Comparison of ENCODE assay signal across 14 cellular contexts in the genomic region with DNA sequence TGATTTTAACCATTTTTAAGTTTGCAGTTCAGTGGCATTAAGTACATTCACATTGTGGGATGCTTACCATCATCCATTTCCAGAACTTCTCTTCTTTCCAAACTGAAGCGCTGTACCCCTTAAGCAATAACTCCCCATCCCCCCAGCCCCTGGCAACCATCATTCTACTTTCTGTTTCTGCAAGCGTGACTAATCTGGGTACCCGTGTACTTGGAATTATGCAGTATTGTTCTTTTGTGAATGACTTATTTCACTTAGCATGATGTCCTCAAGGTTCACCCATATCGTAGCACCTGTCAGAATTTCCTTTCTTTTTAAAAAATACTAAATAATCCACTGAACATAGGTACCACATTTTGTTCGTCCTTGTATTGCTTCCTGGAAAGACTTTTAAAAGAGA. TPM values are rescaled to one million over a fixed set of nuclear protein-coding genes. Genes with fewer than 3 reads are reported as not detected.
DNase-seq lines count a peak whose midpoint lies in the region; ATAC-seq and TF ChIP-seq lines count a peak whose summit lies in the region.
"Had no signal": no experiment of that assay in that cellular context is flagged by ENCODE, and none has a peak within 500 bp of the region (broad histone marks: within the 10 kb centered on the region; RNA-seq: fewer than 3 reads in every experiment).

No MANE protein-coding gene starts in this region.

- H3K4me3 Mint-ChIP-seq in activated CD4-positive, alpha-beta T cell treated with anti-CD3 and anti-CD28 coated beads for 36 hours, result peak overlapping the region; percentile 52
- H3K4me3 Mint-ChIP-seq in WTC11, result no peak overlapping the region; the same call in 1 of the 2 replicates
- peak overlapping the region; percentile 58 for H3K4me3 Mint-ChIP-seq in activated naive CD8-positive, alpha-beta T cell treated with anti-CD3 and anti-CD28 coated beads, Interleukin-2, amount 50 U/mL, for 24 hours

- H3K27ac Mint-ChIP-seq in activated CD4-positive, alpha-beta T cell treated with anti-CD3 and anti-CD28 coated beads for 36 hours, result peak overlapping the region; percentile 67
- peak overlapping the region; percentile 49; the same call in 1 of the 2 replicates for H3K27ac Mint-ChIP-seq in WTC11
- H3K27ac Mint-ChIP-seq in activated naive CD8-positive, alpha-beta T cell treated with anti-CD3 and anti-CD28 coated beads, Interleukin-2, amount 50 U/mL, for 24 hours, result peak overlapping the region; percentile 89

- POLR2A ChIA-PET in activated CD4-positive, alpha-beta T cell treated with anti-CD3 and anti-CD28 coated beads for 36 hours (lab: Charles Lee), result interaction anchor here (0.6 kb wide), 1 partner anchor 333 kb away, joined by 9 read pairs; no protein-coding TSS in a partner anchor
- POLR2A ChIA-PET in WTC11 (lab: Charles Lee), result no interaction called here

- DNase-seq in activated CD4-positive, alpha-beta T cell treated with anti-CD3 and anti-CD28 coated beads for 36 hours, result peak; percentile 71
- no peak for DNase-seq in activated CD4-positive, alpha-beta T cell treated with anti-CD3 and anti-CD28 coated beads, Interleukin-2, amount 50 U/mL, for 4 hours
- DNase-seq in WTC11 (ENCODE audit: low spot score) (no peak), amygdala (lab: John Stamatoyannopoulos, UW) (no peak), GOT3 (lab: John Stamatoyannopoulos, UW) (no peak), NCI-H345 treated with DMSO at 0.1 percent for 48 hours (lab: John Stamatoyannopoulos, UW; ENCODE audit: unreplicated experiment) (no peak)
- peak; percentile 30 for DNase-seq in activated naive CD8-positive, alpha-beta T cell treated with anti-CD3 and anti-CD28 coated beads, Interleukin-2, amount 50 U/mL, for 24 hours
- peak; percentile 7 to 30 for DNase-seq in stimulated activated CD4-positive, alpha-beta T cell treated with anti-CD3 and anti-CD28 coated beads, Interleukin-4, amount 100 ng/mL, for 48 hours (ENCODE audit: low read depth in 2 of 2)
- DNase-seq: 8988T, cortex of kidney, heart left ventricle, NCI-H2029, posterior cingulate gyrus had no signal

- CTCF ChIA-PET in activated CD4-positive, alpha-beta T cell treated with anti-CD3 and anti-CD28 coated beads for 36 hours (lab: Charles Lee), result interaction anchor here (0.7 kb wide), 1 partner anchor 13 kb away, joined by 3 read pairs; no protein-coding TSS in a partner anchor
- CTCF ChIA-PET in WTC11 (lab: Charles Lee), result no interaction called here

- H3K36me3 Mint-ChIP-seq in activated CD4-positive, alpha-beta T cell treated with anti-CD3 and anti-CD28 coated beads for 36 hours (ENCODE audit: low read depth), result peaks cover 3% of the 10 kb centered on the region
- H3K36me3 Mint-ChIP-seq in WTC11, result peaks cover 10% of the 10 kb centered on the region
- H3K36me3 Mint-ChIP-seq in activated naive CD8-positive, alpha-beta T cell treated with anti-CD3 and anti-CD28 coated beads, Interleukin-2, amount 50 U/mL, for 24 hours (ENCODE audit: low read depth), result no peaks in the 10 kb centered on the region

- peaks cover 84% of the 10 kb centered on the region for H3K4me1 Mint-ChIP-seq in activated CD4-positive, alpha-beta T cell treated with anti-CD3 and anti-CD28 coated beads for 36 hours
- H3K4me1 Mint-ChIP-seq in WTC11, result peaks cover 74% of the 10 kb centered on the region
- peaks cover 86% of the 10 kb centered on the region for H3K4me1 Mint-ChIP-seq in activated naive CD8-positive, alpha-beta T cell treated with anti-CD3 and anti-CD28 coated beads, Interleukin-2, amount 50 U/mL, for 24 hours

- no peaks in the 10 kb centered on the region for H3K27me3 Mint-ChIP-seq in activated CD4-positive, alpha-beta T cell treated with anti-CD3 and anti-CD28 coated beads for 36 hours
- no peaks in the 10 kb centered on the region for H3K27me3 Mint-ChIP-seq in WTC11 (ENCODE audit: low read depth)
- H3K27me3 Mint-ChIP-seq in activated naive CD8-positive, alpha-beta T cell treated with anti-CD3 and anti-CD28 coated beads, Interleukin-2, amount 50 U/mL, for 24 hours, result no peaks in the 10 kb centered on the region

- ATAC-seq in activated CD4-positive, alpha-beta T cell treated with anti-CD3 and anti-CD28 coated beads for 36 hours, result peak; percentile 37
- ATAC-seq in WTC11, result no peak
- ATAC-seq in activated naive CD8-positive, alpha-beta T cell treated with anti-CD3 and anti-CD28 coated beads, Interleukin-2, amount 50 U/mL, for 24 hours, result peak; percentile 35
- ATAC-seq: esophagus mucosa, heart left ventricle had no signal

- no peaks in the 10 kb centered on the region for H3K9me3 Mint-ChIP-seq in activated CD4-positive, alpha-beta T cell treated with anti-CD3 and anti-CD28 coated beads for 36 hours (ENCODE audit: low read depth)
- H3K9me3 Mint-ChIP-seq in WTC11, result no peaks in the 10 kb centered on the region
- no peaks in the 10 kb centered on the region for H3K9me3 Mint-ChIP-seq in activated naive CD8-positive, alpha-beta T cell treated with anti-CD3 and anti-CD28 coated beads, Interleukin-2, amount 50 U/mL, for 24 hours

- intact Hi-C loops in activated CD4-positive, alpha-beta T cell treated with anti-CD3 and anti-CD28 coated beads for 36 hours (cut with DNase I, micrococcal nuclease), result loop anchor here (5.0 to 10.0 kb wide), 8 partner anchors 103 to 533 kb away; partner anchors contain the start of genes MED14 (in 2 of the 2), ATP6AP2 (in 1 of the 2) and DDX3X (in 1 of the 2)

- TF ChIP-seq CTCF in WTC11 (IDR thresholded peaks at IDR 0.05), result no peak

TF ChIP-seq in WTC11, 78 proteins besides CTCF, POLR2A, EP300 and RAD21 (continues in another document):
- TF ChIP-seq HMGA2 (CRISPR knock-in tag; IDR thresholded peaks at IDR 0.05), result no peak
- no peak for TF ChIP-seq SMAD3 (CRISPR knock-in tag; IDR thresholded peaks at IDR 0.05; ENCODE audit: borderline replicate concordance)
- no peak for TF ChIP-seq ZNF138 (CRISPR knock-in tag; conservative IDR thresholded peaks at IDR 0.05)
- TF ChIP-seq ZMAT4 (CRISPR knock-in tag; IDR thresholded peaks at IDR 0.05), result no peak
- TF ChIP-seq TEAD4 (CRISPR knock-in tag; IDR thresholded peaks at IDR 0.05), result no peak
- TF ChIP-seq ELF4 (CRISPR knock-in tag; IDR thresholded peaks at IDR 0.05; ENCODE audit: low read depth), result no peak
- no peak for TF ChIP-seq CBFB (CRISPR knock-in tag; IDR thresholded peaks at IDR 0.05; ENCODE audit: low read depth)
- no peak for TF ChIP-seq JUN (CRISPR knock-in tag; IDR thresholded peaks at IDR 0.05)
- no peak for TF ChIP-seq NR2C2 (CRISPR knock-in tag; IDR thresholded peaks at IDR 0.05)
- no peak for TF ChIP-seq EMX1 (CRISPR knock-in tag; IDR thresholded peaks at IDR 0.05)
- no peak for TF ChIP-seq RELA (CRISPR knock-in tag; IDR thresholded peaks at IDR 0.05; ENCODE audit: borderline replicate concordance)
- no peak for TF ChIP-seq FOXP1 (CRISPR knock-in tag; IDR thresholded peaks at IDR 0.05; ENCODE audit: borderline replicate concordance)
- TF ChIP-seq ZNF425 (CRISPR knock-in tag; conservative IDR thresholded peaks at IDR 0.05), result no peak
- no peak for TF ChIP-seq AFF4 (CRISPR knock-in tag; IDR thresholded peaks at IDR 0.05; ENCODE audit: borderline replicate concordance)
- TF ChIP-seq ESRRA (CRISPR knock-in tag; IDR thresholded peaks at IDR 0.05; ENCODE audit: borderline replicate concordance), result no peak

RNA-seq across cellular contexts. Expression of gene USP9X, which starts 32.9 kb away (rescaled TPM):
- 10 to 100 TPM; 53.9 to 60.6 TPM for total RNA-seq in activated CD4-positive, alpha-beta T cell treated with anti-CD3 and anti-CD28 coated beads for 36 hours
- 163 to 177 TPM (median 175 TPM) in 3 replicates for total RNA-seq in WTC11 (2021)

Comparison
In these comparisons a context has a peak if more than half of its experiments do, and no peak if none do; other contexts are left out.
1. DNase-seq: peak in activated CD4-positive, alpha-beta T cell treated with anti-CD3 and anti-CD28 coated beads for 36 hours (single experiment), activated naive CD8-positive, alpha-beta T cell treated with anti-CD3 and anti-CD28 coated beads, Interleukin-2, amount 50 U/mL, for 24 hours (single experiment) and stimulated activated CD4-positive, alpha-beta T cell treated with anti-CD3 and anti-CD28 coated beads, Interleukin-4, amount 100 ng/mL, for 48 hours (2 of 2); none in activated CD4-positive, alpha-beta T cell treated with anti-CD3 and anti-CD28 coated beads, Interleukin-2, amount 50 U/mL, for 4 hours (0 of 2), WTC11 (single experiment), amygdala (0 of 56), GOT3 (single experiment) and NCI-H345 treated with DMSO at 0.1 percent for 48 hours (single experiment).
2. Peak in every context shown above with its lines, with median percentiles within 50 percentile points of each other: H3K27ac Mint-ChIP-seq.